Comparison of ENCODE assay signal across 8 cellular contexts in the genomic region with DNA sequence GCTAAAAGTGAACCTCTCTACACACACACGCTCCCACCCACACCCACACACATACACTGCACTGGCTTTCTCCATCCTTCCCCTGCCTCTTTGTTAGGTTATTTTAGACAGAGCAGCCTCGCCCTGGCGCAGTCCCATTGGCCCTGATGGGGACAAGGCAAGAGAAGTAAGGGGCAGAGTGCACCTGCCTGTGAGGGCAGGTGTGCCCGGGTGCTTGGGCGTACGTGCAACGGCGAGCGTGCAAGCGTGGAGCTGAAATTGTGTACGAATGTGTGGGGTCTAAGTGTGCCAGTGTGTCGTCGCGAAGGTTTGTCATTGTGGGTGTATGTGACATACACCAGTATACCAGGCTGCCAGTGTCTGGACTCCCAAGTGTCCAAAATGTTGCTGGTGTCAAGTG. TPM values are rescaled to one million over a fixed set of nuclear protein-coding genes. Genes with fewer than 3 reads are reported as not detected.
DNase-seq lines count a peak whose midpoint lies in the region; ATAC-seq, FAIRE-seq and TF ChIP-seq lines count a peak whose summit lies in the region.

No MANE protein-coding gene starts in this region.

- TF ChIP-seq EP300 in K562 (IDR thresholded peaks at IDR 0.05; ENCODE audit: low read length) (no peak), tibial nerve (IDR thresholded peaks at IDR 0.05) (no peak)

- H3K9me3 Mint-ChIP-seq in activated CD4-positive, alpha-beta T cell treated with anti-CD3 and anti-CD28 coated beads, Interleukin-2, amount 10 ng/mL, durations not matched to agents 7 days and 5 days: peaks cover 3% of the 10 kb centered on the region

- peak overlapping the region in 1 of 2 experiments; percentile 82; a peak in 1 of 4 replicates for H3K9ac ChIP-seq in K562 (ENCODE audit: insufficient read depth in 1 of 2, low read depth in 2 of 2, low read length in 2 of 2)

- H3K79me2 ChIP-seq in K562 (ENCODE audit: control insufficient read depth, insufficient read depth, low read length): peaks cover 7% of the 10 kb centered on the region; the same call in 2 of the 3 replicates
- no peaks in the 10 kb centered on the region for H3K79me2 ChIP-seq in OCI-LY7 (ENCODE audit: insufficient read depth, low read depth, low read length)

- no peaks in the 10 kb centered on the region for H3K9me3 ChIP-seq in K562 (replicated peaks; ENCODE audit: control insufficient read depth, insufficient read depth, low read depth, low read length)
- no peaks in the 10 kb centered on the region for H3K9me3 ChIP-seq in tibial nerve
- H3K9me3 ChIP-seq in OCI-LY7 (ENCODE audit: low read length): no peaks in the 10 kb centered on the region

- intact Hi-C loops in K562 (cut with micrococcal nuclease) (no loop called here), OCI-LY7 (cut with micrococcal nuclease; ENCODE audit: unreplicated experiment) (no loop called here)

- H3K27me3 ChIP-seq in K562 (ENCODE audit: control insufficient read depth in 2 of 2, insufficient read depth in 2 of 2, low read length in 2 of 2) (peaks cover 0 to 8% of the 10 kb centered on the region in 2 experiments; a peak in 2 of 5 replicates), tibial nerve (peaks cover 0 to 48% of the 10 kb centered on the region in 2 donors)

- H2AFZ ChIP-seq in K562 (ENCODE audit: low read depth, low read length) (no peak overlapping the region), OCI-LY7 (ENCODE audit: low read length) (no peak overlapping the region)

- TF ChIP-seq CTCF in K562 (IDR thresholded peaks at IDR 0.05 in 2 of 3, conservative IDR thresholded peaks at IDR 0.05 in 1 of 3; ENCODE audit: insufficient read depth in 2 of 3, low read depth in 1 of 3, low read length in 3 of 3): no peak
- TF ChIP-seq CTCF in tibial nerve (IDR thresholded peaks at IDR 0.05): no peak
- no peak for TF ChIP-seq CTCF in OCI-LY7 (conservative IDR thresholded peaks at IDR 0.05; ENCODE audit: low read length)

- DNase-seq in activated CD4-positive, alpha-beta T cell treated with anti-CD3 and anti-CD28 coated beads, Interleukin-2, amount 10 ng/mL, durations not matched to agents 7 days and 5 days: no peak
- DNase-seq in activated CD4-positive, alpha-beta T cell treated with anti-CD3 and anti-CD28 coated beads, Interleukin-2, amount 50 U/mL, for 1 hour: no peak
- DNase-seq in K562 (ENCODE audit: extremely low read depth in 1 of 4, low spot score in 3 of 4): no peak
- peak; percentile 50 for DNase-seq in left kidney (ENCODE audit: low read depth, low spot score)
- DNase-seq in tibial nerve (ENCODE audit: low spot score in 2 of 2): no peak
- DNase-seq in OCI-LY7 (ENCODE audit: low spot score): no peak

- in situ Hi-C loops in K562 (cut with MboI): no loop called here

- BruUV-seq in K562 (replicated peaks; lab: Mats Ljungman, UMichigan) (no TSS peak), OCI-LY7 (replicated peaks; lab: Mats Ljungman, UMichigan) (no TSS peak)

- no peaks in the 10 kb centered on the region for H3K9me2 ChIP-seq in OCI-LY7 (ENCODE audit: insufficient read depth, low read length)

- H3K4me3 ChIP-seq in K562: no peak overlapping the region
- H3K4me3 ChIP-seq in tibial nerve: peak overlapping the region in 3 of 4 donors; percentile 39 to 56 (median 47)
- no peak overlapping the region for H3K4me3 ChIP-seq in OCI-LY7 (ENCODE audit: low read depth, low read length, poor library complexity, severe bottlenecking)

- H3K27ac ChIP-seq in K562 (ENCODE audit: extremely low read depth, low read depth, low read length): no peak overlapping the region
- peak overlapping the region in 1 of 4 donors; percentile 28 for H3K27ac ChIP-seq in tibial nerve
- H3K27ac ChIP-seq in OCI-LY7 (ENCODE audit: low read depth, low read length, poor library complexity, severe bottlenecking): no peak overlapping the region

- peak overlapping the region; percentile 64 for H3K27ac Mint-ChIP-seq in activated CD4-positive, alpha-beta T cell treated with anti-CD3 and anti-CD28 coated beads, Interleukin-2, amount 10 ng/mL, durations not matched to agents 7 days and 5 days

- POLR2A ChIA-PET in activated CD4-positive, alpha-beta T cell treated with anti-CD3 and anti-CD28 coated beads, Interleukin-2, amount 10 ng/mL, durations not matched to agents 7 days and 5 days (lab: Charles Lee): no interaction called here
- POLR2A ChIA-PET in K562 (lab: Yijun Ruan, JAX) (interaction anchor here (1.0 kb wide), 1 partner anchor 117 kb away, joined by 3 read pairs; no protein-coding TSS in a partner anchor), OCI-LY7 (lab: Charles Lee) (no interaction called here)

- H3K27me3 Mint-ChIP-seq in activated CD4-positive, alpha-beta T cell treated with anti-CD3 and anti-CD28 coated beads, Interleukin-2, amount 10 ng/mL, durations not matched to agents 7 days and 5 days: peaks cover 60% of the 10 kb centered on the region

- peak overlapping the region; percentile 58 for H3K4me2 ChIP-seq in K562 (ENCODE audit: insufficient read depth, low read length)
- H3K4me2 ChIP-seq in OCI-LY7 (ENCODE audit: low read length): no peak overlapping the region

- no peak overlapping the region for H3K4me3 Mint-ChIP-seq in activated CD4-positive, alpha-beta T cell treated with anti-CD3 and anti-CD28 coated beads, Interleukin-2, amount 10 ng/mL, durations not matched to agents 7 days and 5 days

- no peaks in the 10 kb centered on the region for H3K36me3 ChIP-seq in K562 (ENCODE audit: control insufficient read depth, insufficient read depth, low read length)
- no peaks in the 10 kb centered on the region for H3K36me3 ChIP-seq in tibial nerve
- no peaks in the 10 kb centered on the region for H3K36me3 ChIP-seq in OCI-LY7 (ENCODE audit: insufficient read depth, low read length)

- peaks cover 4% of the 10 kb centered on the region for H3K4me1 Mint-ChIP-seq in activated CD4-positive, alpha-beta T cell treated with anti-CD3 and anti-CD28 coated beads, Interleukin-2, amount 10 ng/mL, durations not matched to agents 7 days and 5 days

- H3K4me1 ChIP-seq in K562 (replicated peaks in 1 of 2; ENCODE audit: control insufficient read depth in 2 of 2, insufficient read depth in 2 of 2, low read length in 2 of 2) (peaks cover 0 to 33% of the 10 kb centered on the region in 2 experiments; a peak in 2 of 5 replicates), tibial nerve (peaks cover 0 to 40% (median 7%) of the 10 kb centered on the region in 4 donors), OCI-LY7 (ENCODE audit: insufficient read depth, low read length, poor library complexity, severe bottlenecking) (no peaks in the 10 kb centered on the region)

- no peaks in the 10 kb centered on the region for H3K9me1 ChIP-seq in K562 (ENCODE audit: control insufficient read depth, insufficient read depth, low read length)

- H4K20me1 ChIP-seq in K562 (replicated peaks; ENCODE audit: control insufficient read depth, insufficient read depth, low read length) (no peaks in the 10 kb centered on the region), OCI-LY7 (ENCODE audit: insufficient read depth, low read length) (no peaks in the 10 kb centered on the region)

- H3K36me3 Mint-ChIP-seq in activated CD4-positive, alpha-beta T cell treated with anti-CD3 and anti-CD28 coated beads, Interleukin-2, amount 10 ng/mL, durations not matched to agents 7 days and 5 days (ENCODE audit: low read depth): peaks cover 4% of the 10 kb centered on the region

- ATAC-seq in K562 (peak; percentile 10; the same call in 1 of the 3 replicates), HG03521 (IDR thresholded peaks at IDR 0.05; ENCODE audit: unreplicated experiment) (no peak), HG03025 (IDR thresholded peaks at IDR 0.05; ENCODE audit: low FRiP score, unreplicated experiment) (no peak)

- FAIRE-seq in K562 (lab: Jason Lieb, UNC): no peak

- TF ChIP-seq RAD21 in K562 (CRISPR knock-in tag; conservative IDR thresholded peaks at IDR 0.05 in 1 of 2, IDR thresholded peaks at IDR 0.05 in 1 of 2): no peak

- 0% methylated on average over 6 of the region's 14 CpGs for WGBS in K562 (ENCODE audit: insufficient coverage, low coverage, missing lambda C conversion rate)
- WGBS in tibial nerve, 2 donors: 2 to 7% methylated on average over 14 of the region's 14 CpGs

- CTCF ChIA-PET in activated CD4-positive, alpha-beta T cell treated with anti-CD3 and anti-CD28 coated beads, Interleukin-2, amount 10 ng/mL, durations not matched to agents 7 days and 5 days (lab: Charles Lee): interaction anchor here (1.6 kb wide), 1 partner anchor 10 kb away, joined by 3 read pairs; no protein-coding TSS in a partner anchor
- CTCF ChIA-PET in K562 (lab: Yijun Ruan, JAX; ENCODE audit: low intra/inter-chr PET ratio): no interaction called here
- CTCF ChIA-PET in OCI-LY7 (lab: Charles Lee; ENCODE audit: unreplicated experiment): no interaction called here

- TF ChIP-seq POLR2A in K562 (conservative IDR thresholded peaks at IDR 0.05) (no peak), tibial nerve (IDR thresholded peaks at IDR 0.05) (no peak)

RNA-seq across cellular contexts. Expression of a gene that starts 0.5 kb away (rescaled TPM):
- not detected for total RNA-seq in activated CD4-positive, alpha-beta T cell treated with anti-CD3 and anti-CD28 coated beads, Interleukin-2, amount 10 ng/mL, durations not matched to agents 7 days and 5 days
- 0.62 and 0.81 TPM in 2 replicates for total RNA-seq in K562 (2011; cell fraction: chromatin; rRNA removed; ENCODE audit: low replicate concordance)
- 0.17 and 0.39 TPM in 2 replicates for total RNA-seq in K562 (2011; cell fraction: nucleolus; rRNA removed)
- total RNA-seq in K562 (2011; cell fraction: nucleoplasm; rRNA removed): 0.69 and 0.73 TPM in 2 replicates
- total RNA-seq in K562 (2014; rRNA removed) (2.8 and 4.5 TPM in 2 replicates), K562 (2014; rRNA removed; fragmentation: Illumina TruSeq; extraction: Trizol) (2.4 and 2.5 TPM in 2 replicates), K562 (2015; rRNA removed; fragmentation: Illumina TruSeq; extraction: Trizol) (3.1 and 3.2 TPM in 2 replicates), K562 (2021) (6.5 and 7.3 TPM in 2 replicates), tibial nerve (1 to 10 TPM; 1.3 to 5.7 (median 3.2) TPM), OCI-LY7 (2022) (not detected in 2 replicates)
- polyA plus RNA-seq in K562 (2011; rRNA removed) (0.07 and 0.36 TPM in 2 replicates), K562 (2014; fragmentation: Illumina TruSeq; extraction: Trizol) (3.2 TPM in 2 replicates), K562 (2014; fragmentation: Nextera tagmentation; extraction: Ambion mirVana) (1 to 10 TPM; 1.2 to 1.9 TPM), K562 (2014; rRNA removed) (3.5 and 3.7 TPM in 2 replicates)
- polyA plus RNA-seq in K562 (2011; cell fraction: cytosol; rRNA removed): 0.06 and 0.42 TPM in 2 replicates
- 0.13 and 0.92 TPM in 2 replicates for polyA plus RNA-seq in K562 (2011; cell fraction: nucleus; rRNA removed)
- 2.0 and 2.6 TPM in 2 replicates for polyA plus RNA-seq in K562 (2012)
- polyA minus RNA-seq in K562 (2011; rRNA and poly(A)+ RNA removed): 0.06 and 0.21 TPM in 2 replicates
- 0.38 TPM in 1 of 2 replicates, not detected in the other for polyA minus RNA-seq in K562 (2011; cell fraction: cytosol; rRNA and poly(A)+ RNA removed)
- polyA minus RNA-seq in K562 (2011; cell fraction: nucleus; rRNA and poly(A)+ RNA removed): 0.11 and 0.81 TPM in 2 replicates
- not detected in 2 replicates for total RNA-seq in OCI-LY7 (2014; rRNA removed; shearing (Covaris generic))

Comparison
In these comparisons a context has a peak if more than half of its experiments do, and no peak if none do; other contexts are left out.
1. H3K4me3 ChIP-seq: peak in tibial nerve (3 of 4); none in K562 (single experiment) and OCI-LY7 (single experiment).